In genomic region chr7:23216021-23216420, GRCh38 we compare ENCODE assay signal across 21 cellular contexts. TPM values are rescaled to one million over a fixed set of nuclear protein-coding genes. Genes with fewer than 3 reads are reported as not detected.
A peak's percentile ranks its signal among the peaks of the same experiment; 100 is the strongest.
DNase-seq lines count a peak whose midpoint lies in the region; ATAC-seq and TF ChIP-seq lines count a peak whose summit lies in the region.
"Had no signal": no experiment of that assay in that cellular context is flagged by ENCODE, and none has a peak within 500 bp of the region (broad histone marks: within the 10 kb centered on the region; RNA-seq: fewer than 3 reads in every experiment).

No MANE protein-coding gene starts in this region.

- no peak overlapping the region for H2AFZ ChIP-seq in OCI-LY7 (ENCODE audit: low read length)
- H2AFZ ChIP-seq: PC-9 had no signal

- H3K9me2 ChIP-seq in OCI-LY7 (ENCODE audit: insufficient read depth, low read length), result no peaks in the 10 kb centered on the region

- no peak overlapping the region for H3K4me2 ChIP-seq in OCI-LY7 (ENCODE audit: low read length)
- H3K4me2 ChIP-seq: GM23338, PC-9 had no signal

- WGBS in esophagus muscularis mucosa, result 63% methylated on average over 2 of the region's 2 CpGs
- 11 to 38% (median 26%) methylated on average over 2 of the region's 2 CpGs for WGBS in spleen, 5 donors

- intact Hi-C loops in esophagus muscularis mucosa (cut with DNase I), result no loop called here
- intact Hi-C loops in naive thymus-derived CD4-positive, alpha-beta T cell (cut with micrococcal nuclease), result no loop called here
- intact Hi-C loops in OCI-LY7 (cut with micrococcal nuclease; ENCODE audit: unreplicated experiment), result loop anchor here (1.0 kb wide), 1 partner anchor 38 kb away; no protein-coding TSS in a partner anchor
- intact Hi-C loops in spleen (cut with DNase I; ENCODE audit: low total_unique reads), result no loop called here

- no peaks in the 10 kb centered on the region for H3K79me2 ChIP-seq in OCI-LY7 (ENCODE audit: insufficient read depth, low read depth, low read length)

- TF ChIP-seq EP300 in esophagus muscularis mucosa (IDR thresholded peaks at IDR 0.05), result no peak

- peaks cover 0 to under 1% (median 0%) of the 10 kb centered on the region in 7 donors for H3K4me1 Mint-ChIP-seq in naive thymus-derived CD4-positive, alpha-beta T cell
- H3K4me1 Mint-ChIP-seq in endothelial cell (ENCODE audit: unreplicated experiment), result no peaks in the 10 kb centered on the region
- H3K4me1 Mint-ChIP-seq: activated naive CD4-positive, alpha-beta T cell treated with anti-CD3 and anti-CD28 coated beads, Interleukin-2, amount 10 ng/mL, durations not matched to agents 7 days and 5 days; neural crest cell; T-cell had no signal

- no peaks in the 10 kb centered on the region for H4K20me1 ChIP-seq in OCI-LY7 (ENCODE audit: insufficient read depth, low read length)

- ATAC-seq in naive thymus-derived CD4-positive, alpha-beta T cell, result peak; percentile 64
- ATAC-seq in GM19452 (IDR thresholded peaks at IDR 0.05; ENCODE audit: unreplicated experiment), result no peak
- ATAC-seq: CD8-positive, alpha-beta T cell; GM23338; T-cell had no signal

- peaks cover 0 to 1% (median 0%) of the 10 kb centered on the region in 11 donors for H3K9me3 Mint-ChIP-seq in naive thymus-derived CD4-positive, alpha-beta T cell
- H3K9me3 Mint-ChIP-seq in endothelial cell (ENCODE audit: unreplicated experiment), result no peaks in the 10 kb centered on the region
- H3K9me3 Mint-ChIP-seq: activated naive CD4-positive, alpha-beta T cell treated with anti-CD3 and anti-CD28 coated beads, Interleukin-2, amount 10 ng/mL, durations not matched to agents 7 days and 5 days; CD8-positive, alpha-beta T cell; GM23338; neural crest cell; T-cell had no signal

- TF ChIP-seq POLR2A in esophagus muscularis mucosa (IDR thresholded peaks at IDR 0.05; ENCODE audit: low read depth) (no peak), spleen (IDR thresholded peaks at IDR 0.05) (no peak)

- no peak overlapping the region for H3K4me3 Mint-ChIP-seq in naive thymus-derived CD4-positive, alpha-beta T cell
- H3K4me3 Mint-ChIP-seq in endothelial cell (ENCODE audit: unreplicated experiment), result no peak overlapping the region
- H3K4me3 Mint-ChIP-seq: activated naive CD4-positive, alpha-beta T cell treated with anti-CD3 and anti-CD28 coated beads, Interleukin-2, amount 10 ng/mL, durations not matched to agents 7 days and 5 days; CD8-positive, alpha-beta T cell; GM23338; neural crest cell; T-cell had no signal

- H3K27me3 Mint-ChIP-seq in naive thymus-derived CD4-positive, alpha-beta T cell, result peaks cover 4 to 30% (median 9%) of the 10 kb centered on the region in 5 donors
- no peaks in the 10 kb centered on the region for H3K27me3 Mint-ChIP-seq in endothelial cell (ENCODE audit: unreplicated experiment)

- H3K4me1 ChIP-seq in esophagus muscularis mucosa (no peaks in the 10 kb centered on the region), OCI-LY7 (ENCODE audit: insufficient read depth, low read length, poor library complexity, severe bottlenecking) (no peaks in the 10 kb centered on the region), spleen (no peaks in the 10 kb centered on the region)
- H3K4me1 ChIP-seq in naive thymus-derived CD4-positive, alpha-beta T cell (ENCODE audit: control insufficient read depth in 2 of 2, insufficient read depth in 2 of 2, low read length in 2 of 2), result no peaks in the 10 kb centered on the region
- H3K4me1 ChIP-seq: breast epithelium, uterus had no signal

- H3K9me3 ChIP-seq in esophagus muscularis mucosa (no peaks in the 10 kb centered on the region), OCI-LY7 (ENCODE audit: low read length) (no peaks in the 10 kb centered on the region), spleen (no peaks in the 10 kb centered on the region)
- no peaks in the 10 kb centered on the region for H3K9me3 ChIP-seq in naive thymus-derived CD4-positive, alpha-beta T cell (ENCODE audit: control insufficient read depth in 2 of 3, low read length in 3 of 3)
- H3K9me3 ChIP-seq: breast epithelium, uterus had no signal

- no peak for TF ChIP-seq CTCF in esophagus muscularis mucosa (IDR thresholded peaks at IDR 0.05)
- no peak for TF ChIP-seq CTCF in OCI-LY7 (conservative IDR thresholded peaks at IDR 0.05; ENCODE audit: low read length)
- TF ChIP-seq CTCF in spleen (IDR thresholded peaks at IDR 0.05 in 8 of 11, conservative IDR thresholded peaks at IDR 0.05 in 3 of 11), result no peak
- TF ChIP-seq CTCF in endothelial cell (IDR thresholded peaks at IDR 0.05; ENCODE audit: unreplicated experiment), result no peak

- CTCF ChIA-PET in naive thymus-derived CD4-positive, alpha-beta T cell (lab: Charles Lee), result no interaction called here
- CTCF ChIA-PET in OCI-LY7 (lab: Charles Lee; ENCODE audit: unreplicated experiment), result interaction anchor here (0.6 kb wide), 1 partner anchor 11 kb away, joined by 5 read pairs; no protein-coding TSS in a partner anchor

- peak; percentile 77 for DNase-seq in Ammon's horn (ENCODE audit: low spot score)
- DNase-seq in NOMO-1 treated with dmso at 0.1 percent for 144 hours (lab: John Stamatoyannopoulos, UW; ENCODE audit: unreplicated experiment), result peak; percentile 37
- DNase-seq in esophagus muscularis mucosa (ENCODE audit: extremely low spot score), result peak; percentile 92
- DNase-seq in naive thymus-derived CD4-positive, alpha-beta T cell, result no peak
- no peak for DNase-seq in OCI-LY7 (ENCODE audit: low spot score)
- no peak for DNase-seq in spleen
- no peak for DNase-seq in endothelial cell (ENCODE audit: low spot score)
- DNase-seq: activated naive CD4-positive, alpha-beta T cell treated with anti-CD3 and anti-CD28 coated beads, Interleukin-2, amount 10 ng/mL, durations not matched to agents 7 days and 5 days; CD8-positive, alpha-beta T cell; effector CD4-positive, alpha-beta T cell; mammary epithelial cell; NCI-H1694 treated with DMSO at 0.1 percent for 48 hours; NCI-H510A; PC-9; T-cell; uterus had no signal

- no peaks in the 10 kb centered on the region for H3K36me3 Mint-ChIP-seq in naive thymus-derived CD4-positive, alpha-beta T cell
- no peaks in the 10 kb centered on the region for H3K36me3 Mint-ChIP-seq in endothelial cell (ENCODE audit: low read depth, unreplicated experiment)
- H3K36me3 Mint-ChIP-seq: activated naive CD4-positive, alpha-beta T cell treated with anti-CD3 and anti-CD28 coated beads, Interleukin-2, amount 10 ng/mL, durations not matched to agents 7 days and 5 days; CD8-positive, alpha-beta T cell; T-cell had no signal

- POLR2A ChIA-PET in naive thymus-derived CD4-positive, alpha-beta T cell (lab: Charles Lee), result no interaction called here
- POLR2A ChIA-PET in OCI-LY7 (lab: Charles Lee), result interaction anchor here (0.6 to 2.1 kb wide), 4 partner anchors 11 to 50 kb away, joined by 3 to 8 read pairs (median 3); no protein-coding TSS in a partner anchor

- H3K27ac ChIP-seq in esophagus muscularis mucosa (replicated peaks in 1 of 4), result no peak overlapping the region
- no peak overlapping the region for H3K27ac ChIP-seq in naive thymus-derived CD4-positive, alpha-beta T cell (ENCODE audit: low read depth, low read length)
- no peak overlapping the region for H3K27ac ChIP-seq in OCI-LY7 (ENCODE audit: low read depth, low read length, poor library complexity, severe bottlenecking)
- H3K27ac ChIP-seq in spleen, result peak overlapping the region in 3 of 8 donors; percentile 2 to 35 (median 12)
- H3K27ac ChIP-seq: breast epithelium, HL-60, PC-9, uterus had no signal

- no peak overlapping the region for H3K4me3 ChIP-seq in esophagus muscularis mucosa
- no peak overlapping the region for H3K4me3 ChIP-seq in naive thymus-derived CD4-positive, alpha-beta T cell (ENCODE audit: low read length)
- no peak overlapping the region for H3K4me3 ChIP-seq in OCI-LY7 (ENCODE audit: low read depth, low read length, poor library complexity, severe bottlenecking)
- no peak overlapping the region for H3K4me3 ChIP-seq in spleen
- H3K4me3 ChIP-seq: breast epithelium, GM23338, PC-9, uterus had no signal

- H3K27ac Mint-ChIP-seq in naive thymus-derived CD4-positive, alpha-beta T cell, result no peak overlapping the region
- H3K27ac Mint-ChIP-seq in endothelial cell (ENCODE audit: unreplicated experiment), result no peak overlapping the region
- H3K27ac Mint-ChIP-seq: activated naive CD4-positive, alpha-beta T cell treated with anti-CD3 and anti-CD28 coated beads, Interleukin-2, amount 10 ng/mL, durations not matched to agents 7 days and 5 days; CD8-positive, alpha-beta T cell; GM23338; T-cell had no signal

- H3K27me3 ChIP-seq in esophagus muscularis mucosa (no peaks in the 10 kb centered on the region), spleen (replicated peaks in 1 of 7) (peaks cover 0 to 7% (median 0%) of the 10 kb centered on the region in 7 donors)
- H3K27me3 ChIP-seq in naive thymus-derived CD4-positive, alpha-beta T cell (ENCODE audit: control insufficient read depth in 2 of 2, insufficient read depth in 2 of 2, low read length in 2 of 2), result no peaks in the 10 kb centered on the region
- H3K27me3 ChIP-seq: breast epithelium, uterus had no signal

- no TSS peak for BruUV-seq in OCI-LY7 (replicated peaks; lab: Mats Ljungman, UMichigan)

- H3K36me3 ChIP-seq in esophagus muscularis mucosa (no peaks in the 10 kb centered on the region), OCI-LY7 (ENCODE audit: insufficient read depth, low read length) (no peaks in the 10 kb centered on the region), spleen (no peaks in the 10 kb centered on the region)
- H3K36me3 ChIP-seq in naive thymus-derived CD4-positive, alpha-beta T cell (ENCODE audit: control insufficient read depth in 2 of 3, insufficient read depth in 3 of 3, low read length in 3 of 3), result no peaks in the 10 kb centered on the region
- H3K36me3 ChIP-seq: breast epithelium, uterus had no signal

RNA-seq across cellular contexts. Expression of gene GPNMB, which starts 30.6 kb away (rescaled TPM):
- 10 to 100 TPM; 46.1 to 94.9 (median 60.7) TPM for total RNA-seq in esophagus muscularis mucosa
- total RNA-seq in naive thymus-derived CD4-positive, alpha-beta T cell, result 10 to 100 TPM in 2 of 5 experiments, under 1 TPM in 2, not detected in 1; 0.56 to 30.5 (median 15.4) TPM
- not detected for polyA plus RNA-seq in naive thymus-derived CD4-positive, alpha-beta T cell
- 0.70 and 1.4 TPM in 2 replicates for total RNA-seq in OCI-LY7 (2014; rRNA removed; shearing (Covaris generic))
- 3.0 and 3.5 TPM in 2 replicates for total RNA-seq in OCI-LY7 (2022)
- total RNA-seq in spleen, result 10 to 100 TPM in 6 of 7 donors, 1 to 10 TPM in 1; 8.8 to 59.8 (median 26.7) TPM
- 10 to 100 TPM in 2 of 3 donors, 1 to 10 TPM in 1; 9.6 to 64.8 (median 31.2) TPM for polyA plus RNA-seq in spleen
- total RNA-seq in endothelial cell (ENCODE audit: unreplicated experiment), result 0.49 TPM
- total RNA-seq: CD8-positive, alpha-beta T cell; neural crest cell had no signal

RNA-seq across cellular contexts. Expression of gene NUP42, which starts 34.2 kb away (rescaled TPM):
- total RNA-seq in esophagus muscularis mucosa (10 to 100 TPM; 16.6 to 31.6 (median 23.6) TPM), OCI-LY7 (2022) (67.2 and 73.4 TPM in 2 replicates), spleen (10 to 100 TPM; 37.1 to 51.9 (median 43.9) TPM), endothelial cell (ENCODE audit: unreplicated experiment) (32.4 TPM)
- total RNA-seq in naive thymus-derived CD4-positive, alpha-beta T cell, result 10 to 100 TPM; 19.8 to 37.7 (median 27.5) TPM
- polyA plus RNA-seq in naive thymus-derived CD4-positive, alpha-beta T cell, result 10 to 100 TPM; 21.3 to 49.1 TPM
- total RNA-seq in OCI-LY7 (2014; rRNA removed; shearing (Covaris generic)), result 103 and 119 TPM in 2 replicates
- polyA plus RNA-seq in spleen, result 10 to 100 TPM; 39.9 to 44.1 (median 43.4) TPM

Comparison
In these comparisons a context has a peak if more than half of its experiments do, and no peak if none do; other contexts are left out.
1. DNase-seq: peak in Ammon's horn (single experiment), NOMO-1 treated with dmso at 0.1 percent for 144 hours (single experiment) and esophagus muscularis mucosa (single experiment); none in naive thymus-derived CD4-positive, alpha-beta T cell (0 of 9), OCI-LY7 (single experiment), spleen (single experiment) and endothelial cell (single experiment).